Comparison of ENCODE assay signal across 1 cellular context in the genomic region with DNA sequence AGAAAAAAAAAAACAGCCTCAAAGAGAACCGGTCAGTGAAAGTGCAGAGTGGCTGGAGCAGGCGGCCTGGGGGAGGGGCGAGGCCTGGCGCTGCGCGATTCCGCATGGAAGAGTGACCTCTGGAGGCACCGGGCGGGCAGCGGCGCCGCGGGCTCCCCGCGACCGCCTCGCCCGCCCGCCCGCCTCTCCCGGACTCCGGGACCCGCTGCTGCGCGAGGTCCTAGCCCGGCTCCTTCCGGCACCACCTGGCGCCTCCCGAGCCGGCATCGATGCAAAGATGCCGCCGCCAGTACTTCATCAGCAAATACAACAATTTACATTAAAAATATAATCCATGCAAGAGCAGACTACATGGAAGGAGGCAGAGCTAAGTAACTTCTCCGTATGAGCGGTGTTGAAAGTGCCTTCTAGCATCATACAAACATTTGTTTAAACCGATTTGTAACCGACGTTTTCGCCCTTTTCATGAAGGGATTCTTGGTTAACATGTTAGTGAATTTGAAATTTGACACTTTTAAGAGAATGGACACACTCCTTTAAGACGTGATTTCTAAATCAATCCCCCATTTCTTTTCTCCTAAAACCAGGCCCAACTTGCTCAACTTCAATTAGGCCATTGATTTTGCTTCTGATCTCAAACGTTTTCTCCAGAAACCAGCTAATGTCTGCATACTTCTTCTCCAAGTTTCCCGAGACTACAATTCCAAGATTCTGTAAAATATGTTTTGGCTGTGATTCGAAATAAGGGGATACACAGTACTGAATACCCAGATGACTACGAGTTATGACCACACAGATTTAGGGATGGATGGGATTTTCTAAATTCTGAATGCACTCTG.
TF ChIP-seq lines count a peak whose summit lies in the region.

No MANE protein-coding gene starts in this region.

TF ChIP-seq in A549, 52 proteins besides CTCF, POLR2A, EP300 and RAD21:
- TF ChIP-seq, protein P1, sequence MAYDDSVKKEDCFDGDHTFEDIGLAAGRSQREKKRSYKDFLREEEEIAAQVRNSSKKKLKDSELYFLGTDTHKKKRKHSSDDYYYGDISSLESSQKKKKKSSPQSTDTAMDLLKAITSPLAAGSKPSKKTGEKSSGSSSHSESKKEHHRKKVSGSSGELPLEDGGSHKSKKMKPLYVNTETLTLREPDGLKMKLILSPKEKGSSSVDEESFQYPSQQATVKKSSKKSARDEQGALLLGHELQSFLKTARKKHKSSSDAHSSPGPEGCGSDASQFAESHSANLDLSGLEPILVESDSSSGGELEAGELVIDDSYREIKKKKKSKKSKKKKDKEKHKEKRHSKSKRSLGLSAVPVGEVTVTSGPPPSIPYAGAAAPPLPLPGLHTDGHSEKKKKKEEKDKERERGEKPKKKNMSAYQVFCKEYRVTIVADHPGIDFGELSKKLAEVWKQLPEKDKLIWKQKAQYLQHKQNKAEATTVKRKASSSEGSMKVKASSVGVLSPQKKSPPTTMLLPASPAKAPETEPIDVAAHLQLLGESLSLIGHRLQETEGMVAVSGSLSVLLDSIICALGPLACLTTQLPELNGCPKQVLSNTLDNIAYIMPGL (CRISPR knock-in tag; IDR thresholded peaks at IDR 0.05; ENCODE audit: borderline replicate concordance), result no peak
- no peak for TF ChIP-seq MAFK (IDR thresholded peaks at IDR 0.05; ENCODE audit: partially characterized antibody)
- no peak for TF ChIP-seq HDAC2 (IDR thresholded peaks at IDR 0.05)
- peak; percentile 82 for TF ChIP-seq SMC3 (IDR thresholded peaks at IDR 0.05)
